ENCODE assay signal across 1 cellular context in genomic region chr15:39273805-39274411, GRCh38.
TF ChIP-seq lines count a peak whose summit lies in the region.

No MANE protein-coding gene starts in this region.

TF ChIP-seq in HepG2, 621 proteins besides CTCF, POLR2A, EP300 and RAD21 (continued from another document and continues in another):
- TF ChIP-seq ZNF646 (CRISPR knock-in tag; IDR thresholded peaks at IDR 0.05) (no peak), HNF1A (IDR thresholded peaks at IDR 0.05; ENCODE audit: low read depth) (peak; percentile 32; the same call in 1 of the 2 replicates), HNF1A (CRISPR knock-in tag; IDR thresholded peaks at IDR 0.05; ENCODE audit: borderline replicate concordance) (peak; percentile 73; the same call in 1 of the 2 replicates), NR2C2 (CRISPR knock-in tag; IDR thresholded peaks at IDR 0.05; ENCODE audit: borderline replicate concordance) (0 out of 2 replicates have a peak, but pooled peaks have one; percentile 43), BRD4 (CRISPR knock-in tag; IDR thresholded peaks at IDR 0.05) (no peak; the same call in 1 of the 2 replicates), ZBTB37 (CRISPR knock-in tag; IDR thresholded peaks at IDR 0.05) (peak; percentile 99), MLLT10 (CRISPR knock-in tag; IDR thresholded peaks at IDR 0.05) (no peak), ZNF225 (CRISPR knock-in tag; IDR thresholded peaks at IDR 0.05) (no peak), GZF1 (CRISPR knock-in tag; IDR thresholded peaks at IDR 0.05) (no peak), AHDC1 (CRISPR knock-in tag; IDR thresholded peaks at IDR 0.05; ENCODE audit: borderline replicate concordance) (peak; percentile 95; the same call in 1 of the 2 replicates), MXD1 (CRISPR knock-in tag; IDR thresholded peaks at IDR 0.05) (no peak), POLR2AphosphoS2 (IDR thresholded peaks at IDR 0.05; ENCODE audit: low read depth, low read length) (no peak), HHEX (CRISPR knock-in tag; IDR thresholded peaks at IDR 0.05) (peak; percentile 58; the same call in 1 of the 2 replicates), ZNF709 (CRISPR knock-in tag; IDR thresholded peaks at IDR 0.05) (no peak), ZSCAN9 (CRISPR knock-in tag; IDR thresholded peaks at IDR 0.05; ENCODE audit: borderline replicate concordance) (no peak), ZNF850 (CRISPR knock-in tag; conservative IDR thresholded peaks at IDR 0.05) (no peak), ZNF260 (CRISPR knock-in tag; IDR thresholded peaks at IDR 0.05; ENCODE audit: borderline replicate concordance, low read depth) (no peak), ZNF501 (CRISPR knock-in tag; IDR thresholded peaks at IDR 0.05) (no peak), POGK (CRISPR knock-in tag; conservative IDR thresholded peaks at IDR 0.05) (no peak; the same call in 1 of the 2 replicates), TMF1 (CRISPR knock-in tag; IDR thresholded peaks at IDR 0.05; ENCODE audit: low read depth) (no peak), ZNF737 (CRISPR knock-in tag; IDR thresholded peaks at IDR 0.05; ENCODE audit: borderline replicate concordance) (no peak), HES4 (CRISPR knock-in tag; IDR thresholded peaks at IDR 0.05; ENCODE audit: borderline replicate concordance) (no peak), CCDC6 (CRISPR knock-in tag; IDR thresholded peaks at IDR 0.05) (no peak; the same call in 1 of the 2 replicates), MYC (CRISPR knock-in tag; IDR thresholded peaks at IDR 0.05; ENCODE audit: borderline replicate concordance) (no peak), ZSCAN25 (CRISPR knock-in tag; IDR thresholded peaks at IDR 0.05) (no peak), ZNF230 (CRISPR knock-in tag; IDR thresholded peaks at IDR 0.05) (no peak), ZNF562 (CRISPR knock-in tag; IDR thresholded peaks at IDR 0.05; ENCODE audit: borderline replicate concordance) (no peak), ISL2 (CRISPR knock-in tag; IDR thresholded peaks at IDR 0.05) (peak; percentile 99), CHD4 (IDR thresholded peaks at IDR 0.05; ENCODE audit: borderline replicate concordance, low read length) (no peak), ZNF343 (CRISPR knock-in tag; IDR thresholded peaks at IDR 0.05) (no peak), ZNF7 (CRISPR knock-in tag; IDR thresholded peaks at IDR 0.05) (no peak), CENPBD1 (CRISPR knock-in tag; IDR thresholded peaks at IDR 0.05; ENCODE audit: borderline replicate concordance, low read depth) (no peak), GPBP1L1 (CRISPR knock-in tag; IDR thresholded peaks at IDR 0.05) (no peak), ZNF883 (CRISPR knock-in tag; IDR thresholded peaks at IDR 0.05; ENCODE audit: not compliant biosample characterization) (no peak), CEBPB (IDR thresholded peaks at IDR 0.05; ENCODE audit: borderline replicate concordance, low read depth, low read length) (peak; percentile 97), ELF4 (CRISPR knock-in tag; IDR thresholded peaks at IDR 0.05; ENCODE audit: borderline replicate concordance) (0 out of 2 replicates have a peak, but pooled peaks have one; percentile 52), NFKB2 (CRISPR knock-in tag; IDR thresholded peaks at IDR 0.05; ENCODE audit: borderline replicate concordance) (no peak), GABPB1 (CRISPR knock-in tag; IDR thresholded peaks at IDR 0.05) (no peak), LCORL (IDR thresholded peaks at IDR 0.05) (no peak), LCORL (CRISPR knock-in tag; IDR thresholded peaks at IDR 0.05) (peak; percentile 81), SOX5 (CRISPR knock-in tag; IDR thresholded peaks at IDR 0.05; ENCODE audit: borderline replicate concordance) (peak; percentile 96), DPF2 (CRISPR knock-in tag; IDR thresholded peaks at IDR 0.05; ENCODE audit: borderline replicate concordance, low read depth) (peak; percentile 78)
